19 cellular contexts compared by ENCODE assay signal in the genomic region with DNA sequence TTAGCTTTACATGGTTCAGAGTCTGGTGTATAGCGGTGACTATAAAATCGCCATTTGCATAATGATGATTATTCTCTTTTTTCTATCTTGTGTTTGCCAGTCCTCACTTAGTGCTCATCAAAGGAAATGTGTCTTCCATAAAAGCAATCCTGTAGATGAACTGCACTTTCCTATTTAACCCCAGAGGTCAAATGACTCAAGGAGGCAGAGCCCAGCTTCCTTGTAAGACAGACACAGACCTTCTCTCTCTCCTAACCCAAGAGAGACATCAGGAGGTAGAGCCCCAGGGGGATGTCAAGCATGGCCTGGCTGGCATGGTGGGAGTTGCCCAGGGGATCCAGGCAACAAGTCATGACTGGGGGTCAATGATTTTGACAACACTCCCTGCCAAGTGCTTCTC. TPM values are rescaled to one million over a fixed set of nuclear protein-coding genes. Genes with fewer than 3 reads are reported as not detected.
DNase-seq lines count a peak whose midpoint lies in the region; ATAC-seq and TF ChIP-seq lines count a peak whose summit lies in the region.
"Had no signal": no experiment of that assay in that cellular context is flagged by ENCODE, and none has a peak within 500 bp of the region (broad histone marks: within the 10 kb centered on the region; RNA-seq: fewer than 3 reads in every experiment).

No MANE protein-coding gene starts in this region.

- no peaks in the 10 kb centered on the region for H3K4me1 Mint-ChIP-seq in progenitor cell of endocrine pancreas (ENCODE audit: low read depth)

- H2AK9ac ChIP-seq in IMR-90 (replicated peaks; ENCODE audit: low read depth, low read length, poor library complexity) = peak overlapping the region; percentile 17

- H3K23ac ChIP-seq in IMR-90 (ENCODE audit: low read depth, low read length) = peak overlapping the region; percentile 44; the same call in 1 of the 2 replicates

- H3K36me3 ChIP-seq in IMR-90 (ENCODE audit: control insufficient read depth, insufficient read depth, low read length) = peaks cover 20% of the 10 kb centered on the region
- H3K36me3 ChIP-seq in brain microvascular endothelial cell (replicated peaks) = peaks cover 39% of the 10 kb centered on the region
- no peaks in the 10 kb centered on the region for H3K36me3 ChIP-seq in suprapubic skin
- H3K36me3 ChIP-seq: ascending aorta, tibial nerve had no signal

- no peak overlapping the region for H3K4me3 Mint-ChIP-seq in progenitor cell of endocrine pancreas (ENCODE audit: low read depth)
- H3K4me3 Mint-ChIP-seq: CD4-positive, CD25-positive, alpha-beta regulatory T cell had no signal

- peak overlapping the region; percentile 43 for H4K91ac ChIP-seq in IMR-90 (ENCODE audit: insufficient read depth, low read depth, low read length)

- DNase-seq in IMR-90 = peak; percentile 47
- DNase-seq in brain microvascular endothelial cell = no peak
- DNase-seq in foreskin keratinocyte = no peak
- DNase-seq in suprapubic skin (ENCODE audit: low spot score in 2 of 2) = no peak
- no peak for DNase-seq in progenitor cell of endocrine pancreas (ENCODE audit: low spot score, unreplicated experiment)
- no peak for DNase-seq in GDM1 (lab: John Stamatoyannopoulos, UW)
- DNase-seq: activated CD4-positive, alpha-beta T cell treated with anti-CD3 and anti-CD28 coated beads, Interleukin-2, amount 50 U/mL, for 4 hours; CD4-positive, CD25-positive, alpha-beta regulatory T cell; effector memory CD4-positive, alpha-beta T cell; glutamatergic neuron; NCI-H2171; SIG-M5; stimulated activated CD4-positive, alpha-beta T cell treated with anti-CD3 and anti-CD28 coated beads, Interleukin-2, amount 100 ng/mL, for 24 hours; T1000 had no signal

- peak overlapping the region; percentile 40; the same call in 1 of the 2 replicates for H2AK5ac ChIP-seq in IMR-90 (ENCODE audit: low read depth, low read length)

- peak overlapping the region; percentile 72 for H2BK5ac ChIP-seq in IMR-90 (ENCODE audit: low read depth, low read length, poor library complexity, severe bottlenecking)

- dilution Hi-C loops in IMR-90 (cut with HindIII; ENCODE audit: low sequenced_read_pairs, unreplicated experiment) = no loop called here

- no peaks in the 10 kb centered on the region for H3K9me3 ChIP-seq in IMR-90 (ENCODE audit: control insufficient read depth, insufficient read depth, low read length)
- no peaks in the 10 kb centered on the region for H3K9me3 ChIP-seq in suprapubic skin
- H3K9me3 ChIP-seq: ascending aorta, tibial nerve had no signal

- CTCF ChIA-PET in IMR-90 (lab: Yijun Ruan, JAX) = interaction anchor here (1.0 to 1.5 kb wide), 2 partner anchors 17 to 62 kb away, joined by 3 to 5 read pairs; no protein-coding TSS in a partner anchor

- H3K56ac ChIP-seq in IMR-90 (ENCODE audit: extremely low read depth, insufficient read depth, low read length) = no peak overlapping the region

- peak overlapping the region; percentile 56 for H3K14ac ChIP-seq in IMR-90 (replicated peaks; ENCODE audit: low read depth, low read length)

- no TSS peak for BruUV-seq in IMR-90 (replicated peaks; lab: Mats Ljungman, UMichigan)

- H3K9ac ChIP-seq in IMR-90 (ENCODE audit: low read depth, low read length) = peak overlapping the region; percentile 8; the same call in 1 of the 2 replicates

- H3K18ac ChIP-seq in IMR-90 (ENCODE audit: low read depth, low read length) = peak overlapping the region; percentile 3

- H3K27me3 ChIP-seq in IMR-90 (ENCODE audit: control insufficient read depth, insufficient read depth, low read length) = no peaks in the 10 kb centered on the region
- H3K27me3 ChIP-seq in brain microvascular endothelial cell (replicated peaks) = no peaks in the 10 kb centered on the region
- no peaks in the 10 kb centered on the region for H3K27me3 ChIP-seq in foreskin keratinocyte
- no peaks in the 10 kb centered on the region for H3K27me3 ChIP-seq in suprapubic skin
- H3K27me3 ChIP-seq: ascending aorta, tibial nerve had no signal

- no peaks in the 10 kb centered on the region for H3K27me3 Mint-ChIP-seq in progenitor cell of endocrine pancreas
- H3K27me3 Mint-ChIP-seq: CD4-positive, CD25-positive, alpha-beta regulatory T cell had no signal

- H3K9me1 ChIP-seq in IMR-90 (ENCODE audit: insufficient read depth, low read length) = no peaks in the 10 kb centered on the region; the same call in 1 of the 2 replicates

- TF ChIP-seq POLR2A in IMR-90 (IDR thresholded peaks at IDR 0.05; ENCODE audit: low read depth, low read length) (no peak), suprapubic skin (IDR thresholded peaks at IDR 0.05) (no peak)

- in situ Hi-C loops in IMR-90 (cut with MboI; ENCODE audit: low sequenced_read_pairs) = no loop called here
- in situ Hi-C loops in brain microvascular endothelial cell (cut with HindIII; ENCODE audit: low pct_ligation_motif_present, low sequenced_read_pairs) = no loop called here

- H3K4me1 ChIP-seq in IMR-90 (ENCODE audit: control insufficient read depth, insufficient read depth, low read length) = peaks cover 7% of the 10 kb centered on the region
- H3K4me1 ChIP-seq in foreskin keratinocyte = peaks cover 10% of the 10 kb centered on the region
- no peaks in the 10 kb centered on the region for H3K4me1 ChIP-seq in suprapubic skin
- H3K4me1 ChIP-seq: ascending aorta, tibial nerve had no signal

- H3K4me3 ChIP-seq in IMR-90 (ENCODE audit: insufficient read depth, low read depth, low read length) (no peak overlapping the region), brain microvascular endothelial cell (ENCODE audit: low read depth, low read length) (no peak overlapping the region), suprapubic skin (no peak overlapping the region)
- H3K4me3 ChIP-seq: ascending aorta, tibial nerve had no signal

- ATAC-seq in IMR-90 (ENCODE audit: low read depth) (peak; percentile 60), foreskin keratinocyte (peak; percentile 33), HG02610 (IDR thresholded peaks at IDR 0.05; ENCODE audit: unreplicated experiment) (no peak)

- H3K9me3 Mint-ChIP-seq in progenitor cell of endocrine pancreas (ENCODE audit: low read depth) = no peaks in the 10 kb centered on the region
- H3K9me3 Mint-ChIP-seq: CD4-positive, CD25-positive, alpha-beta regulatory T cell had no signal

- intact Hi-C loops in IMR-90 (cut with micrococcal nuclease) = no loop called here

- POLR2A ChIA-PET in IMR-90 (lab: Charles Lee; ENCODE audit: unreplicated experiment) = no interaction called here

- H3K79me1 ChIP-seq in IMR-90 (ENCODE audit: low read depth in 1 of 2, low read length in 2 of 2) = peaks cover 3 to 11% of the 10 kb centered on the region in 2 experiments; a peak in 3 of 4 replicates

- TF ChIP-seq EP300 in suprapubic skin (IDR thresholded peaks at IDR 0.05) = no peak

- H3K4me2 ChIP-seq in IMR-90 (ENCODE audit: low read depth, low read length) = peak overlapping the region; percentile 11; the same call in 1 of the 2 replicates

- H4K20me1 ChIP-seq in IMR-90 (ENCODE audit: insufficient read depth, low read length) = no peaks in the 10 kb centered on the region

- no peak overlapping the region for H3K27ac Mint-ChIP-seq in progenitor cell of endocrine pancreas

- no peaks in the 10 kb centered on the region for H3K36me3 Mint-ChIP-seq in progenitor cell of endocrine pancreas (ENCODE audit: insufficient read depth)

- peak overlapping the region; percentile 64 for H3K4ac ChIP-seq in IMR-90 (ENCODE audit: low read depth, low read length)

- peak overlapping the region; percentile 62 for H2BK120ac ChIP-seq in IMR-90 (ENCODE audit: low read depth, low read length)

- no CpG with 5 or more reads among the region's 2 CpGs for WGBS in IMR-90 (ENCODE audit: extremely low coverage in 2 of 2, insufficient read length in 1 of 2), 2 experiments
- WGBS in suprapubic skin = 92% methylated on average over 2 of the region's 2 CpGs

- H4K5ac ChIP-seq in IMR-90 (ENCODE audit: low read depth, low read length) = peak overlapping the region; percentile 23

- H2BK20ac ChIP-seq in IMR-90 (ENCODE audit: low read depth, low read length) = peak overlapping the region; percentile 52; the same call in 1 of the 2 replicates

- H4K8ac ChIP-seq in IMR-90 (ENCODE audit: low read depth in 2 of 2, low read length in 2 of 2) = peak overlapping the region in 1 of 2 experiments; percentile 62; a peak in 1 of 4 replicates

- H2AFZ ChIP-seq in IMR-90 (replicated peaks; ENCODE audit: low read length, poor library complexity) = peak overlapping the region; percentile 61

- TF ChIP-seq CTCF in IMR-90 (conservative IDR thresholded peaks at IDR 0.05; ENCODE audit: low read depth, low read length) (no peak), brain microvascular endothelial cell (IDR thresholded peaks at IDR 0.05; ENCODE audit: low read depth, low read length, missing control alignments) (no peak), foreskin keratinocyte (conservative IDR thresholded peaks at IDR 0.05) (no peak), suprapubic skin (IDR thresholded peaks at IDR 0.05) (no peak), progenitor cell of endocrine pancreas (IDR thresholded peaks at IDR 0.05; ENCODE audit: unreplicated experiment) (no peak)

- peak overlapping the region; percentile 46; the same call in 1 of the 3 replicates for H2BK15ac ChIP-seq in IMR-90 (ENCODE audit: low read depth, low read length)

- H3K27ac ChIP-seq in IMR-90 (ENCODE audit: insufficient read depth, low read length) (peak overlapping the region; percentile 29; the same call in 1 of the 2 replicates), brain microvascular endothelial cell (peak overlapping the region; percentile 67), foreskin keratinocyte (no peak overlapping the region), suprapubic skin (peak overlapping the region; percentile 64)
- H3K27ac ChIP-seq: ascending aorta had no signal

- TF ChIP-seq RAD21 in IMR-90 (IDR thresholded peaks at IDR 0.05; ENCODE audit: low read length) = no peak

TF ChIP-seq in IMR-90, 13 proteins besides CTCF, POLR2A, EP300 and RAD21 (continues in another document):
- TF ChIP-seq SMC3 (IDR thresholded peaks at IDR 0.05; ENCODE audit: low read depth, low read length) (no peak), NFE2L2 (IDR thresholded peaks at IDR 0.05; ENCODE audit: low read depth, low read length) (no peak), MAFK (IDR thresholded peaks at IDR 0.05; ENCODE audit: low read depth, low read length) (no peak)
- TF ChIP-seq, protein P1, sequence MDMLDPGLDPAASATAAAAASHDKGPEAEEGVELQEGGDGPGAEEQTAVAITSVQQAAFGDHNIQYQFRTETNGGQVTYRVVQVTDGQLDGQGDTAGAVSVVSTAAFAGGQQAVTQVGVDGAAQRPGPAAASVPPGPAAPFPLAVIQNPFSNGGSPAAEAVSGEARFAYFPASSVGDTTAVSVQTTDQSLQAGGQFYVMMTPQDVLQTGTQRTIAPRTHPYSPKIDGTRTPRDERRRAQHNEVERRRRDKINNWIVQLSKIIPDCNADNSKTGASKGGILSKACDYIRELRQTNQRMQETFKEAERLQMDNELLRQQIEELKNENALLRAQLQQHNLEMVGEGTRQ (IDR thresholded peaks at IDR 0.05; ENCODE audit: low read depth, low read length) = no peak

RNA-seq across cellular contexts. Expression of a gene that starts 46.9 kb away (rescaled TPM):
- total RNA-seq in IMR-90 (2012; rRNA removed) = not detected in 2 replicates
- polyA plus RNA-seq in IMR-90 (2012; rRNA removed) = not detected in 2 replicates
- not detected in 2 replicates for polyA plus RNA-seq in IMR-90 (2012; cell fraction: cytosol; rRNA removed)
- not detected in 2 replicates for polyA plus RNA-seq in IMR-90 (2012; cell fraction: nucleus; rRNA removed; ENCODE audit: low replicate concordance)
- total RNA-seq in foreskin keratinocyte = not detected in 2 replicates
- not detected in 2 replicates for polyA plus RNA-seq in foreskin keratinocyte
- under 1 TPM in 1 of 4 donors, not detected in 3; 0.21 TPM for total RNA-seq in suprapubic skin
- not detected in 2 replicates for total RNA-seq in progenitor cell of endocrine pancreas
- total RNA-seq: ascending aorta, kidney epithelial cell, pulmonary artery endothelial cell had no signal
